23 cellular contexts compared by ENCODE assay signal in genomic region chrX:30900227-30900626, GRCh38. TPM values are rescaled to one million over a fixed set of nuclear protein-coding genes. Genes with fewer than 3 reads are reported as not detected.
DNase-seq lines count a peak whose midpoint lies in the region; ATAC-seq and TF ChIP-seq lines count a peak whose summit lies in the region.
"Had no signal": no experiment of that assay in that cellular context is flagged by ENCODE, and none has a peak within 500 bp of the region (broad histone marks: within the 10 kb centered on the region; RNA-seq: fewer than 3 reads in every experiment).

No MANE protein-coding gene starts in this region.

- H3K4me1 ChIP-seq in SK-N-SH (ENCODE audit: control insufficient read depth in 1 of 2, insufficient read depth in 2 of 2, low read depth in 1 of 2, low read length in 1 of 2) (no peaks in the 10 kb centered on the region; a peak in 1 of 4 replicates), foreskin keratinocyte (peaks cover 20% of the 10 kb centered on the region)
- H3K4me1 ChIP-seq: upper lobe of right lung had no signal

- H3K4me3 ChIP-seq in SK-N-SH (ENCODE audit: low read depth in 2 of 2, low read length in 1 of 2): no peak overlapping the region
- H3K4me3 ChIP-seq: skin epidermis, upper lobe of right lung had no signal

- no peaks in the 10 kb centered on the region for H4K20me1 ChIP-seq in SK-N-SH (ENCODE audit: insufficient read depth)

- peak; percentile 71 for ATAC-seq in activated CD8-positive, alpha-beta memory T cell treated with anti-CD3 and anti-CD28 coated beads, Interleukin-2, amount 10 ng/mL, durations not matched to agents 7 days and 5 days
- peak; percentile 56 for ATAC-seq in GM21717 (IDR thresholded peaks at IDR 0.05; ENCODE audit: unreplicated experiment)
- ATAC-seq in foreskin keratinocyte: peak; percentile 69
- ATAC-seq in effector memory CD8-positive, alpha-beta T cell (replicated peaks): no peak
- no peak for ATAC-seq in GM21786 (IDR thresholded peaks at IDR 0.05; ENCODE audit: unreplicated experiment)
- no peak for ATAC-seq in HG02623 (IDR thresholded peaks at IDR 0.05; ENCODE audit: unreplicated experiment)
- ATAC-seq: left cardiac atrium, Right ventricle myocardium inferior, T-cell, upper lobe of right lung had no signal

- no peak overlapping the region for H3K4me2 ChIP-seq in SK-N-SH

- H3K9me3 Mint-ChIP-seq in activated CD8-positive, alpha-beta memory T cell treated with anti-CD3 and anti-CD28 coated beads, Interleukin-2, amount 10 ng/mL, durations not matched to agents 7 days and 5 days (ENCODE audit: low read depth): peaks cover 3% of the 10 kb centered on the region
- no peaks in the 10 kb centered on the region for H3K9me3 Mint-ChIP-seq in effector memory CD8-positive, alpha-beta T cell
- H3K9me3 Mint-ChIP-seq: activated T-cell treated with anti-CD3 and anti-CD28 coated beads, Interleukin-2, amount 50 U/mL, for 4 hours; T-cell had no signal

- POLR2A ChIA-PET in SK-N-SH (lab: Yijun Ruan, JAX): no interaction called here

- DNase-seq in activated CD8-positive, alpha-beta memory T cell treated with anti-CD3 and anti-CD28 coated beads, Interleukin-2, amount 10 ng/mL, durations not matched to agents 7 days and 5 days: peak; percentile 42
- DNase-seq in activated CD8-positive, alpha-beta memory T cell treated with anti-CD3 and anti-CD28 coated beads, Interleukin-2, amount 50 U/mL, for 48 hours: no peak
- DNase-seq in SK-N-SH: no peak
- DNase-seq in foreskin keratinocyte: peak in 1 of 2 donors; percentile 45
- no peak for DNase-seq in effector memory CD8-positive, alpha-beta T cell
- DNase-seq: activated CD4-positive, alpha-beta T cell treated with anti-CD3 and anti-CD28 coated beads, Interleukin-2, amount 50 U/mL, for 1 hour; activated T-cell treated with anti-CD3 and anti-CD28 coated beads, Interleukin-2, amount 50 U/mL, for 4 hours; brain microvascular endothelial cell; C1 segment of cervical spinal cord; Karpas-422; left cardiac atrium; NCI-H1105; NCI-H510A treated with DMSO at 0.1 percent for 48 hours; stimulated activated CD4-positive, alpha-beta T cell treated with anti-CD3 and anti-CD28 coated beads, Interleukin-2, amount 100 ng/mL, for 48 hours; T-cell; upper lobe of right lung had no signal

- no peak overlapping the region for H3K9ac ChIP-seq in SK-N-SH

- H3F3A ChIP-seq in SK-N-SH (replicated peaks; ENCODE audit: insufficient read depth): no peaks in the 10 kb centered on the region

- H3K79me2 ChIP-seq in SK-N-SH (ENCODE audit: insufficient read depth): no peaks in the 10 kb centered on the region

- peak overlapping the region; percentile 55 for H3K27ac Mint-ChIP-seq in activated CD8-positive, alpha-beta memory T cell treated with anti-CD3 and anti-CD28 coated beads, Interleukin-2, amount 10 ng/mL, durations not matched to agents 7 days and 5 days
- no peak overlapping the region for H3K27ac Mint-ChIP-seq in effector memory CD8-positive, alpha-beta T cell
- H3K27ac Mint-ChIP-seq: activated naive CD8-positive, alpha-beta T cell; nephron; T-cell had no signal

- peak overlapping the region; percentile 38; the same call in 1 of the 2 replicates for H2AFZ ChIP-seq in SK-N-SH (ENCODE audit: low read depth)

- peak overlapping the region; percentile 12 for H3K4me3 Mint-ChIP-seq in activated CD8-positive, alpha-beta memory T cell treated with anti-CD3 and anti-CD28 coated beads, Interleukin-2, amount 10 ng/mL, durations not matched to agents 7 days and 5 days
- H3K4me3 Mint-ChIP-seq in effector memory CD8-positive, alpha-beta T cell: no peak overlapping the region
- H3K4me3 Mint-ChIP-seq: activated naive CD8-positive, alpha-beta T cell; activated T-cell treated with anti-CD3 and anti-CD28 coated beads, Interleukin-2, amount 50 U/mL, for 4 hours; nephron; T-cell had no signal

- no peaks in the 10 kb centered on the region for H3K36me3 ChIP-seq in SK-N-SH (replicated peaks in 1 of 2; ENCODE audit: control insufficient read depth in 1 of 2, insufficient read depth in 2 of 2, low read length in 1 of 2)
- H3K36me3 ChIP-seq: brain microvascular endothelial cell, upper lobe of right lung had no signal

- TF ChIP-seq EP300 in SK-N-SH (IDR thresholded peaks at IDR 0.05; ENCODE audit: borderline replicate concordance in 1 of 2, low read depth in 1 of 2, low read length in 1 of 2): no peak

- no peak for TF ChIP-seq CTCF in SK-N-SH (IDR thresholded peaks at IDR 0.05)
- no peak for TF ChIP-seq CTCF in foreskin keratinocyte (conservative IDR thresholded peaks at IDR 0.05)

- TF ChIP-seq RAD21 in SK-N-SH (IDR thresholded peaks at IDR 0.05; ENCODE audit: low read length): no peak

- H3K9me3 ChIP-seq in SK-N-SH: no peaks in the 10 kb centered on the region
- H3K9me3 ChIP-seq: upper lobe of right lung had no signal

- H3K36me3 Mint-ChIP-seq in activated CD8-positive, alpha-beta memory T cell treated with anti-CD3 and anti-CD28 coated beads, Interleukin-2, amount 10 ng/mL, durations not matched to agents 7 days and 5 days: peaks cover 2% of the 10 kb centered on the region
- no peaks in the 10 kb centered on the region for H3K36me3 Mint-ChIP-seq in effector memory CD8-positive, alpha-beta T cell (ENCODE audit: insufficient read depth)
- H3K36me3 Mint-ChIP-seq: activated naive CD8-positive, alpha-beta T cell; T-cell had no signal

- no peaks in the 10 kb centered on the region for H3K9me2 ChIP-seq in SK-N-SH

- H3K27ac ChIP-seq in SK-N-SH (ENCODE audit: low read depth in 2 of 2, low read length in 1 of 2) (no peak overlapping the region), foreskin keratinocyte (no peak overlapping the region)
- H3K27ac ChIP-seq: brain microvascular endothelial cell, skin epidermis, upper lobe of right lung had no signal

- peaks cover 7% of the 10 kb centered on the region for H3K27me3 Mint-ChIP-seq in activated CD8-positive, alpha-beta memory T cell treated with anti-CD3 and anti-CD28 coated beads, Interleukin-2, amount 10 ng/mL, durations not matched to agents 7 days and 5 days
- H3K27me3 Mint-ChIP-seq in effector memory CD8-positive, alpha-beta T cell: peaks cover 0 to 17% of the 10 kb centered on the region in 2 donors

- CTCF ChIA-PET in activated CD8-positive, alpha-beta memory T cell treated with anti-CD3 and anti-CD28 coated beads, Interleukin-2, amount 10 ng/mL, durations not matched to agents 7 days and 5 days (lab: Charles Lee): interaction anchor here (1.7 to 2.0 kb wide), 2 partner anchors 10 to 11 kb away, joined by 4 read pairs; partner anchors contain the start of gene TAB3
- CTCF ChIA-PET in SK-N-SH (lab: Yijun Ruan, JAX): no interaction called here

- peaks cover 16% of the 10 kb centered on the region for H3K4me1 Mint-ChIP-seq in activated CD8-positive, alpha-beta memory T cell treated with anti-CD3 and anti-CD28 coated beads, Interleukin-2, amount 10 ng/mL, durations not matched to agents 7 days and 5 days
- H3K4me1 Mint-ChIP-seq in effector memory CD8-positive, alpha-beta T cell (ENCODE audit: low read depth in 2 of 2): no peaks in the 10 kb centered on the region
- H3K4me1 Mint-ChIP-seq: nephron, T-cell had no signal

- no peaks in the 10 kb centered on the region for H3K27me3 ChIP-seq in SK-N-SH (ENCODE audit: insufficient read depth)
- H3K27me3 ChIP-seq in foreskin keratinocyte: no peaks in the 10 kb centered on the region
- H3K27me3 ChIP-seq: brain microvascular endothelial cell, upper lobe of right lung had no signal

TF ChIP-seq in SK-N-SH, 30 proteins besides CTCF, POLR2A, EP300 and RAD21:
- TF ChIP-seq NFIC (IDR thresholded peaks at IDR 0.05; ENCODE audit: borderline replicate concordance) (0 out of 2 replicates have a peak, but pooled peaks have one; percentile 22), PBX3 (IDR thresholded peaks at IDR 0.05) (peak; percentile 3; the same call in 1 of the 2 replicates), GATA2 (CRISPR knock-in tag; IDR thresholded peaks at IDR 0.05) (no peak), JUND (IDR thresholded peaks at IDR 0.05) (peak; percentile 25; the same call in 1 of the 2 replicates)
TF ChIP-seq in SK-N-SH: peak in this region for 3.

RNA-seq across cellular contexts. Expression of gene TAB3, which starts 11.2 kb away (rescaled TPM):
- 10 to 100 TPM; 16.1 to 21.7 TPM for total RNA-seq in activated CD8-positive, alpha-beta memory T cell treated with anti-CD3 and anti-CD28 coated beads, Interleukin-2, amount 10 ng/mL, durations not matched to agents 7 days and 5 days
- polyA plus RNA-seq in SK-N-SH (2012; rRNA removed) (9.2 and 13.1 TPM in 2 replicates), foreskin keratinocyte (4.3 and 4.7 TPM in 2 replicates)
- polyA plus RNA-seq in SK-N-SH (2012; cell fraction: cytosol; rRNA removed): 11.8 and 12.5 TPM in 2 replicates
- polyA plus RNA-seq in SK-N-SH (2012; cell fraction: nucleus; rRNA removed): 8.1 and 17.8 TPM in 2 replicates
- 19.2 and 21.3 TPM in 2 replicates for total RNA-seq in foreskin keratinocyte

Comparison
In these comparisons a context has a peak if more than half of its experiments do, and no peak if none do; other contexts are left out.
1. ATAC-seq: peak in activated CD8-positive, alpha-beta memory T cell treated with anti-CD3 and anti-CD28 coated beads, Interleukin-2, amount 10 ng/mL, durations not matched to agents 7 days and 5 days (single experiment), GM21717 (single experiment) and foreskin keratinocyte (single experiment); none in effector memory CD8-positive, alpha-beta T cell (single experiment), GM21786 (single experiment) and HG02623 (single experiment).